Comparison of ENCODE assay signal across 9 cellular contexts in the genomic region with DNA sequence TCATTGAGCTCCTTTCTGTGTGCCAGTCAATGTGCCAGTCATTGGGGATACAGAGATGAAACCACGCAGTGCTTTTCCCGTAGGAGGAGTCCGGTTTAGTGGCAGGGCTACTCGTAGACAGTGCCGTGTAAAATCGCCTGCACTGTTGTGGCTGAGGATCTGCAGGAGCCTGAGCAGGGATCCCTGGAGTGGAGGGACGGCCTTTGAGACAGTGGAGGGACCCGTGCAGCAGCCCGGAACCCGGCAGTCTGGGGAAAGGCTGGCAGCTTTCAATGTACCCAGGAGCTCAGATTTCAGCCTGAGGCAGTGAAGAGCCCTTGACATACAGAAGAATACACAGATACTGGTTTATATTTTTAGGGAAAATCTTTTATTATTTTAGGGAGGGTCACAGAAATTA.
DNase-seq lines count a peak whose midpoint lies in the region; ATAC-seq and TF ChIP-seq lines count a peak whose summit lies in the region.
"Had no signal": no experiment of that assay in that cellular context is flagged by ENCODE, and none has a peak within 500 bp of the region (broad histone marks: within the 10 kb centered on the region; RNA-seq: fewer than 3 reads in every experiment).

No MANE protein-coding gene starts in this region.

- H3K4me1 Mint-ChIP-seq in naive B cell, result peaks cover 82 to 98% (median 96%) of the 10 kb centered on the region in 3 donors
- peaks cover 63% of the 10 kb centered on the region for H3K4me1 Mint-ChIP-seq in activated CD4-positive, alpha-beta T cell treated with anti-CD3 and anti-CD28 coated beads, Interleukin-2, amount 10 ng/mL, durations not matched to agents 7 days and 5 days

- ATAC-seq in naive B cell (ENCODE audit: low read depth in 2 of 2) (no peak), GM18511 (IDR thresholded peaks at IDR 0.05; ENCODE audit: unreplicated experiment) (no peak), GM18502 (IDR thresholded peaks at IDR 0.05; ENCODE audit: poor library complexity, unreplicated experiment) (no peak)

- no peak for TF ChIP-seq CTCF in GM10248 (IDR thresholded peaks at IDR 0.05; ENCODE audit: control extremely low read depth, extremely low read depth, low read depth, missing control alignments)

- peak; percentile 65 for DNase-seq in Daoy (ENCODE audit: low read depth)
- peak; percentile 84 for DNase-seq in NCI-H146 (lab: John Stamatoyannopoulos, UW)
- DNase-seq in SHP77 treated with DMSO at 0.1 percent for 48 hours (lab: John Stamatoyannopoulos, UW), result peak; percentile 24
- DNase-seq in naive B cell, result no peak
- DNase-seq in GM10248 (ENCODE audit: extremely low spot score), result no peak
- no peak for DNase-seq in activated CD4-positive, alpha-beta T cell treated with anti-CD3 and anti-CD28 coated beads, Interleukin-2, amount 10 ng/mL, durations not matched to agents 7 days and 5 days

- H3K27me3 Mint-ChIP-seq in naive B cell, result no peaks in the 10 kb centered on the region
- no peaks in the 10 kb centered on the region for H3K27me3 Mint-ChIP-seq in activated CD4-positive, alpha-beta T cell treated with anti-CD3 and anti-CD28 coated beads, Interleukin-2, amount 10 ng/mL, durations not matched to agents 7 days and 5 days
- H3K27me3 Mint-ChIP-seq: dendritic cell treated with granulocyte-macrophage colony-stimulating factor and Interleukin-4, amounts not matched to agents 40 ng/mL and 50 ng/mL, for 4 days had no signal

- H3K27ac Mint-ChIP-seq in naive B cell, result peak overlapping the region in 4 of 6 donors; percentile 14 to 95 (median 67)
- no peak overlapping the region for H3K27ac Mint-ChIP-seq in activated CD4-positive, alpha-beta T cell treated with anti-CD3 and anti-CD28 coated beads, Interleukin-2, amount 10 ng/mL, durations not matched to agents 7 days and 5 days
- H3K27ac Mint-ChIP-seq: dendritic cell treated with granulocyte-macrophage colony-stimulating factor and Interleukin-4, amounts not matched to agents 40 ng/mL and 50 ng/mL, for 4 days had no signal

- peak overlapping the region in 4 of 8 donors; percentile 19 to 56 (median 29) for H3K4me3 Mint-ChIP-seq in naive B cell
- H3K4me3 Mint-ChIP-seq in activated CD4-positive, alpha-beta T cell treated with anti-CD3 and anti-CD28 coated beads, Interleukin-2, amount 10 ng/mL, durations not matched to agents 7 days and 5 days, result no peak overlapping the region
- H3K4me3 Mint-ChIP-seq: dendritic cell treated with granulocyte-macrophage colony-stimulating factor and Interleukin-4, amounts not matched to agents 40 ng/mL and 50 ng/mL, for 4 days had no signal

- peaks cover 0 to 3% of the 10 kb centered on the region in 2 donors for H3K36me3 Mint-ChIP-seq in naive B cell
- H3K36me3 Mint-ChIP-seq in activated CD4-positive, alpha-beta T cell treated with anti-CD3 and anti-CD28 coated beads, Interleukin-2, amount 10 ng/mL, durations not matched to agents 7 days and 5 days (ENCODE audit: low read depth), result no peaks in the 10 kb centered on the region

- POLR2A ChIA-PET in GM10248 (lab: Yijun Ruan, JAX), result no interaction called here
- POLR2A ChIA-PET in activated CD4-positive, alpha-beta T cell treated with anti-CD3 and anti-CD28 coated beads, Interleukin-2, amount 10 ng/mL, durations not matched to agents 7 days and 5 days (lab: Charles Lee), result interaction anchor here (0.5 kb wide), 1 partner anchor 200 kb away, joined by 9 read pairs; no protein-coding TSS in a partner anchor

- CTCF ChIA-PET in GM10248 (lab: Yijun Ruan, JAX), result no interaction called here
- CTCF ChIA-PET in activated CD4-positive, alpha-beta T cell treated with anti-CD3 and anti-CD28 coated beads, Interleukin-2, amount 10 ng/mL, durations not matched to agents 7 days and 5 days (lab: Charles Lee), result no interaction called here

- H3K9me3 Mint-ChIP-seq in naive B cell, result no peaks in the 10 kb centered on the region
- no peaks in the 10 kb centered on the region for H3K9me3 Mint-ChIP-seq in activated CD4-positive, alpha-beta T cell treated with anti-CD3 and anti-CD28 coated beads, Interleukin-2, amount 10 ng/mL, durations not matched to agents 7 days and 5 days
- H3K9me3 Mint-ChIP-seq: dendritic cell treated with granulocyte-macrophage colony-stimulating factor and Interleukin-4, amounts not matched to agents 40 ng/mL and 50 ng/mL, for 4 days had no signal

Comparison
In these comparisons a context has a peak if more than half of its experiments do, and no peak if none do; other contexts are left out.
1. DNase-seq: peak in Daoy (single experiment), NCI-H146 (single experiment) and SHP77 treated with DMSO at 0.1 percent for 48 hours (single experiment); none in naive B cell (single experiment), GM10248 (single experiment) and activated CD4-positive, alpha-beta T cell treated with anti-CD3 and anti-CD28 coated beads, Interleukin-2, amount 10 ng/mL, durations not matched to agents 7 days and 5 days (single experiment).